Comparison of ENCODE assay signal across 9 cellular contexts in genomic region chr6:111832833-111833418, GRCh38. TPM values are rescaled to one million over a fixed set of nuclear protein-coding genes. Genes with fewer than 3 reads are reported as not detected.
DNase-seq lines count a peak whose midpoint lies in the region; ATAC-seq and TF ChIP-seq lines count a peak whose summit lies in the region.
"Had no signal": no experiment of that assay in that cellular context is flagged by ENCODE, and none has a peak within 500 bp of the region (broad histone marks: within the 10 kb centered on the region; RNA-seq: fewer than 3 reads in every experiment).

No MANE protein-coding gene starts in this region.

- H3K79me2 ChIP-seq in osteoblast (ENCODE audit: insufficient read depth, low read length) = peaks cover 66% of the 10 kb centered on the region

- peak overlapping the region; percentile 94 for H3K27ac Mint-ChIP-seq in activated CD4-positive, alpha-beta T cell treated with anti-CD3 and anti-CD28 coated beads for 36 hours
- peak overlapping the region; percentile 48; the same call in 1 of the 2 replicates for H3K27ac Mint-ChIP-seq in HFFc6
- H3K27ac Mint-ChIP-seq in activated CD4-positive, alpha-beta memory T cell treated with anti-CD3 and anti-CD28 coated beads, Interleukin-2, amount 10 ng/mL, durations not matched to agents 7 days and 5 days = peak overlapping the region; percentile 50

- POLR2A ChIA-PET in activated CD4-positive, alpha-beta T cell treated with anti-CD3 and anti-CD28 coated beads for 36 hours (lab: Charles Lee) = interaction anchor here (0.6 to 1.1 kb wide), 4 partner anchors 8 to 309 kb away, joined by 4 to 8 read pairs (median 4); no protein-coding TSS in a partner anchor
- POLR2A ChIA-PET in activated CD4-positive, alpha-beta memory T cell treated with anti-CD3 and anti-CD28 coated beads, Interleukin-2, amount 10 ng/mL, durations not matched to agents 7 days and 5 days (lab: Charles Lee) = interaction anchor here (0.8 to 2.8 kb wide), 11 partner anchors 9 to 73 kb away, joined by 3 to 15 read pairs (median 5); partner anchors contain the start of gene FYN

- peak overlapping the region; percentile 40 for H3K4me3 ChIP-seq in osteoblast (ENCODE audit: insufficient read depth, low read length)
- H3K4me3 ChIP-seq: upper lobe of left lung had no signal

- H4K20me1 ChIP-seq in osteoblast (ENCODE audit: insufficient read depth, low read length) = peaks cover 4% of the 10 kb centered on the region

- H3K27ac ChIP-seq in osteoblast (ENCODE audit: low read depth, low read length) = peak overlapping the region; percentile 14

- intact Hi-C loops in activated CD4-positive, alpha-beta T cell treated with anti-CD3 and anti-CD28 coated beads for 36 hours (cut with DNase I, micrococcal nuclease) = loop anchor here (1.0 to 10.0 kb wide), 3 partner anchors 9 to 1151 kb away; partner anchors contain the start of gene REV3L (in 2 of the 2)

- H3K4me3 Mint-ChIP-seq in activated CD4-positive, alpha-beta T cell treated with anti-CD3 and anti-CD28 coated beads for 36 hours = peak overlapping the region; percentile 60
- peak overlapping the region; percentile 81 for H3K4me3 Mint-ChIP-seq in HFFc6
- H3K4me3 Mint-ChIP-seq in activated CD4-positive, alpha-beta memory T cell treated with anti-CD3 and anti-CD28 coated beads, Interleukin-2, amount 10 ng/mL, durations not matched to agents 7 days and 5 days = peak overlapping the region; percentile 1

- H3K4me1 Mint-ChIP-seq in activated CD4-positive, alpha-beta T cell treated with anti-CD3 and anti-CD28 coated beads for 36 hours = peaks cover 94% of the 10 kb centered on the region
- peaks cover 45% of the 10 kb centered on the region for H3K4me1 Mint-ChIP-seq in HFFc6 (ENCODE audit: low read depth)
- peaks cover 63% of the 10 kb centered on the region for H3K4me1 Mint-ChIP-seq in activated CD4-positive, alpha-beta memory T cell treated with anti-CD3 and anti-CD28 coated beads, Interleukin-2, amount 10 ng/mL, durations not matched to agents 7 days and 5 days

- H3K27me3 Mint-ChIP-seq in activated CD4-positive, alpha-beta T cell treated with anti-CD3 and anti-CD28 coated beads for 36 hours = no peaks in the 10 kb centered on the region
- H3K27me3 Mint-ChIP-seq in HFFc6 (ENCODE audit: insufficient read depth) = no peaks in the 10 kb centered on the region
- no peaks in the 10 kb centered on the region for H3K27me3 Mint-ChIP-seq in activated CD4-positive, alpha-beta memory T cell treated with anti-CD3 and anti-CD28 coated beads, Interleukin-2, amount 10 ng/mL, durations not matched to agents 7 days and 5 days

- H3K9me3 ChIP-seq in osteoblast (ENCODE audit: low read depth, low read length) = no peaks in the 10 kb centered on the region
- H3K9me3 ChIP-seq: upper lobe of left lung had no signal

- CTCF ChIA-PET in activated CD4-positive, alpha-beta T cell treated with anti-CD3 and anti-CD28 coated beads for 36 hours (lab: Charles Lee) = interaction anchor here (1.0 to 1.7 kb wide), 6 partner anchors 7 to 165 kb away, joined by 3 to 6 read pairs (median 4); no protein-coding TSS in a partner anchor
- CTCF ChIA-PET in activated CD4-positive, alpha-beta memory T cell treated with anti-CD3 and anti-CD28 coated beads, Interleukin-2, amount 10 ng/mL, durations not matched to agents 7 days and 5 days (lab: Charles Lee) = interaction anchor here (0.8 kb wide), 1 partner anchor 8 kb away, joined by 3 read pairs; no protein-coding TSS in a partner anchor

- H3K4me1 ChIP-seq in osteoblast (ENCODE audit: insufficient read depth, low read length) = peaks cover 16% of the 10 kb centered on the region

- H3K36me3 ChIP-seq in osteoblast (ENCODE audit: insufficient read depth, low read length) = peaks cover 6% of the 10 kb centered on the region
- H3K36me3 ChIP-seq: upper lobe of left lung had no signal

- TF ChIP-seq CTCF in HFFc6 (IDR thresholded peaks at IDR 0.05) (no peak), osteoblast (IDR thresholded peaks at IDR 0.05; ENCODE audit: extremely low read depth, low read depth, low read length) (no peak)

- H2AFZ ChIP-seq in osteoblast (ENCODE audit: low read length) = no peak overlapping the region

- H3K4me2 ChIP-seq in osteoblast (ENCODE audit: insufficient read depth, low read length) = peak overlapping the region; percentile 64

- H3K9me3 Mint-ChIP-seq in activated CD4-positive, alpha-beta T cell treated with anti-CD3 and anti-CD28 coated beads for 36 hours (ENCODE audit: low read depth) = no peaks in the 10 kb centered on the region
- no peaks in the 10 kb centered on the region for H3K9me3 Mint-ChIP-seq in HFFc6
- H3K9me3 Mint-ChIP-seq in activated CD4-positive, alpha-beta memory T cell treated with anti-CD3 and anti-CD28 coated beads, Interleukin-2, amount 10 ng/mL, durations not matched to agents 7 days and 5 days = no peaks in the 10 kb centered on the region

- no peak for DNase-seq in activated CD4-positive, alpha-beta T cell treated with anti-CD3 and anti-CD28 coated beads for 36 hours
- DNase-seq in activated CD4-positive, alpha-beta T cell treated with anti-CD3 and anti-CD28 coated beads for 1 hour = no peak
- DNase-seq in HFFc6 (no peak), osteoblast (ENCODE audit: insufficient read length, low spot score, missing footprints) (no peak), NCI-H748 (lab: John Stamatoyannopoulos, UW; ENCODE audit: unreplicated experiment) (no peak), NCI-H2196 treated with DMSO at 0.1 percent for 48 hours (lab: John Stamatoyannopoulos, UW; ENCODE audit: unreplicated experiment) (no peak)
- no peak for DNase-seq in activated CD4-positive, alpha-beta memory T cell treated with anti-CD3 and anti-CD28 coated beads, Interleukin-2, amount 10 ng/mL, durations not matched to agents 7 days and 5 days
- no peak for DNase-seq in stimulated activated CD4-positive, alpha-beta T cell treated with anti-CD3 and anti-CD28 coated beads, Interleukin-4, amount 100 ng/mL, for 4 hours
- DNase-seq: upper lobe of left lung had no signal

- no peaks in the 10 kb centered on the region for H3K27me3 ChIP-seq in osteoblast (ENCODE audit: insufficient read depth, low read length)
- H3K27me3 ChIP-seq: upper lobe of left lung had no signal

- no peak for ATAC-seq in activated CD4-positive, alpha-beta T cell treated with anti-CD3 and anti-CD28 coated beads for 36 hours

- peaks cover 72% of the 10 kb centered on the region for H3K36me3 Mint-ChIP-seq in activated CD4-positive, alpha-beta T cell treated with anti-CD3 and anti-CD28 coated beads for 36 hours (ENCODE audit: low read depth)
- H3K36me3 Mint-ChIP-seq in HFFc6 (ENCODE audit: low read depth) = no peaks in the 10 kb centered on the region; the same call in 1 of the 2 replicates
- peaks cover 57% of the 10 kb centered on the region for H3K36me3 Mint-ChIP-seq in activated CD4-positive, alpha-beta memory T cell treated with anti-CD3 and anti-CD28 coated beads, Interleukin-2, amount 10 ng/mL, durations not matched to agents 7 days and 5 days (ENCODE audit: low read depth)

RNA-seq across cellular contexts. Expression of gene FYN, which starts 40.3 kb away (rescaled TPM):
- 100 to 1,000 TPM; 345 to 504 TPM for total RNA-seq in activated CD4-positive, alpha-beta T cell treated with anti-CD3 and anti-CD28 coated beads for 36 hours
- 10 to 100 TPM; 41.5 to 59.9 (median 49.7) TPM for total RNA-seq in HFFc6 (2021; fragmentation: NEBNext Ultra II Directional; extraction: Animal tissue kit (Norgen Biotek cat#: 25700))
- 100 to 1,000 TPM; 201 to 208 TPM for total RNA-seq in activated CD4-positive, alpha-beta memory T cell treated with anti-CD3 and anti-CD28 coated beads, Interleukin-2, amount 10 ng/mL, durations not matched to agents 7 days and 5 days
- total RNA-seq in osteoblast = 104 and 106 TPM in 2 replicates

Comparison
In these comparisons a context has a peak if more than half of its experiments do, and no peak if none do; other contexts are left out.
1. H3K4me3 Mint-ChIP-seq: peak in every context shown above with its lines; median percentile 81 in HFFc6; 60 in activated CD4-positive, alpha-beta T cell treated with anti-CD3 and anti-CD28 coated beads for 36 hours; 1 in activated CD4-positive, alpha-beta memory T cell treated with anti-CD3 and anti-CD28 coated beads, Interleukin-2, amount 10 ng/mL, durations not matched to agents 7 days and 5 days.